In genomic region chr6:79946242-79946641, GRCh38 we compare ENCODE assay signal across 8 cellular contexts. TPM values are rescaled to one million over a fixed set of nuclear protein-coding genes. Genes with fewer than 3 reads are reported as not detected.
DNase-seq lines count a peak whose midpoint lies in the region; ATAC-seq and TF ChIP-seq lines count a peak whose summit lies in the region.

No MANE protein-coding gene starts in this region.

- intact Hi-C loops in left ventricle myocardium inferior (cut with micrococcal nuclease) (loop anchor here (10.0 kb wide), 1 partner anchor 149 kb away; no protein-coding TSS in a partner anchor), Right ventricle myocardium inferior (cut with DNase I) (loop anchor here (10.0 kb wide), 1 partner anchor 149 kb away; no protein-coding TSS in a partner anchor), prostate gland (cut with DNase I) (loop anchor here (2.0 to 5.0 kb wide), 2 partner anchors 59 to 146 kb away; partner anchors contain the start of gene TTK)

- H3K9me3 Mint-ChIP-seq in T-helper 1 cell treated with Interleukin-12 subunit alpha and Interleukin-12 subunit beta and Interleukin-4 antibody, amounts not matched to agents 30 μg/mL and 1 μg/mL, for 36 hours = no peaks in the 10 kb centered on the region

- peak overlapping the region; percentile 57 for H3K9ac ChIP-seq in HUES6 (ENCODE audit: low read length)

- H3K27me3 Mint-ChIP-seq in T-helper 1 cell treated with Interleukin-12 subunit alpha and Interleukin-12 subunit beta and Interleukin-4 antibody, amounts not matched to agents 30 μg/mL and 1 μg/mL, for 36 hours (ENCODE audit: low read depth) = peaks cover 42% of the 10 kb centered on the region

- WGBS in prostate gland = 8% methylated on average over 5 of the region's 5 CpGs

- H3K27ac ChIP-seq in left ventricle myocardium inferior (replicated peaks) (no peak overlapping the region), HUES6 (ENCODE audit: low read depth, low read length) (no peak overlapping the region), prostate gland (no peak overlapping the region)

- H3K27ac Mint-ChIP-seq in T-helper 1 cell treated with Interleukin-12 subunit alpha and Interleukin-12 subunit beta and Interleukin-4 antibody, amounts not matched to agents 30 μg/mL and 1 μg/mL, for 36 hours = peak overlapping the region; percentile 74

- H3K36me3 ChIP-seq in left ventricle myocardium inferior (no peaks in the 10 kb centered on the region), HUES6 (ENCODE audit: control insufficient read depth, insufficient read depth, low read length) (no peaks in the 10 kb centered on the region), prostate gland (no peaks in the 10 kb centered on the region)

- peaks cover 23% of the 10 kb centered on the region for H3K4me1 Mint-ChIP-seq in T-helper 1 cell treated with Interleukin-12 subunit alpha and Interleukin-12 subunit beta and Interleukin-4 antibody, amounts not matched to agents 30 μg/mL and 1 μg/mL, for 36 hours (ENCODE audit: low read depth)

- H3K9me3 ChIP-seq in left ventricle myocardium inferior (replicated peaks) (no peaks in the 10 kb centered on the region), HUES6 (ENCODE audit: control insufficient read depth, insufficient read depth, low read depth, low read length) (no peaks in the 10 kb centered on the region), prostate gland (no peaks in the 10 kb centered on the region)

- peaks cover 5% of the 10 kb centered on the region for H3K36me3 Mint-ChIP-seq in T-helper 1 cell treated with Interleukin-12 subunit alpha and Interleukin-12 subunit beta and Interleukin-4 antibody, amounts not matched to agents 30 μg/mL and 1 μg/mL, for 36 hours (ENCODE audit: low read depth)

- DNase-seq in left ventricle myocardium inferior (no peak), Right ventricle myocardium inferior (ENCODE audit: missing footprints) (no peak), fibroblast of mammary gland (ENCODE audit: low read depth) (peak; percentile 36), prostate gland (ENCODE audit: low spot score) (no peak), kidney glomerular epithelial cell (lab: John Stamatoyannopoulos, UW) (no peak), NCI-H1048 (lab: John Stamatoyannopoulos, UW) (no peak)

- peaks cover 78% of the 10 kb centered on the region for H3K27me3 ChIP-seq in left ventricle myocardium inferior (ENCODE audit: low read depth)
- H3K27me3 ChIP-seq in HUES6 (ENCODE audit: control insufficient read depth, insufficient read depth, low read length) = peaks cover 8% of the 10 kb centered on the region
- no peaks in the 10 kb centered on the region for H3K27me3 ChIP-seq in prostate gland (replicated peaks; ENCODE audit: insufficient read depth)

- no peak for TF ChIP-seq POLR2A in prostate gland (IDR thresholded peaks at IDR 0.05)

- H3K4me3 Mint-ChIP-seq in T-helper 1 cell treated with Interleukin-12 subunit alpha and Interleukin-12 subunit beta and Interleukin-4 antibody, amounts not matched to agents 30 μg/mL and 1 μg/mL, for 36 hours = peak overlapping the region; percentile 88

- no peak for ATAC-seq in Right ventricle myocardium inferior

- peak overlapping the region; percentile 73 for H3K4me3 ChIP-seq in left ventricle myocardium inferior
- H3K4me3 ChIP-seq in HUES6 (ENCODE audit: low read depth, low read length) = peak overlapping the region; percentile 94
- peak overlapping the region; percentile 55 for H3K4me3 ChIP-seq in fibroblast of mammary gland (ENCODE audit: control insufficient read depth, low read depth, low read length)
- peak overlapping the region; percentile 49 to 55 for H3K4me3 ChIP-seq in prostate gland

- H3K4me1 ChIP-seq in left ventricle myocardium inferior (peaks cover 21% of the 10 kb centered on the region), HUES6 (ENCODE audit: control insufficient read depth, insufficient read depth, low read length) (peaks cover 48% of the 10 kb centered on the region), prostate gland (replicated peaks) (no peaks in the 10 kb centered on the region)

- no peak for TF ChIP-seq CTCF in left ventricle myocardium inferior (IDR thresholded peaks at IDR 0.05; ENCODE audit: borderline replicate concordance)
- peak; percentile 52 for TF ChIP-seq CTCF in fibroblast of mammary gland (conservative IDR thresholded peaks at IDR 0.05; ENCODE audit: control insufficient read depth, insufficient read depth, low read depth, low read length)
- TF ChIP-seq CTCF in prostate gland (IDR thresholded peaks at IDR 0.05) = peak in 1 of 4 experiments; percentile 7

RNA-seq across cellular contexts. Expression of gene ELOVL4, which starts 1.1 kb away (rescaled TPM):
- 0.19 TPM for total RNA-seq in left ventricle myocardium inferior
- total RNA-seq in Right ventricle myocardium inferior = 0.41 TPM
- total RNA-seq in prostate gland = 1 to 10 TPM; 5.8 TPM

RNA-seq across cellular contexts. Expression of gene TTK, which starts 58.2 kb away (rescaled TPM):
- 0.25 TPM for total RNA-seq in left ventricle myocardium inferior
- total RNA-seq in Right ventricle myocardium inferior = 0.43 TPM
- 10 to 100 TPM in 1 of 2 donors, 1 to 10 TPM in 1; 4.3 to 16.4 TPM for total RNA-seq in prostate gland
